7 cellular contexts compared by ENCODE assay signal in the genomic region with DNA sequence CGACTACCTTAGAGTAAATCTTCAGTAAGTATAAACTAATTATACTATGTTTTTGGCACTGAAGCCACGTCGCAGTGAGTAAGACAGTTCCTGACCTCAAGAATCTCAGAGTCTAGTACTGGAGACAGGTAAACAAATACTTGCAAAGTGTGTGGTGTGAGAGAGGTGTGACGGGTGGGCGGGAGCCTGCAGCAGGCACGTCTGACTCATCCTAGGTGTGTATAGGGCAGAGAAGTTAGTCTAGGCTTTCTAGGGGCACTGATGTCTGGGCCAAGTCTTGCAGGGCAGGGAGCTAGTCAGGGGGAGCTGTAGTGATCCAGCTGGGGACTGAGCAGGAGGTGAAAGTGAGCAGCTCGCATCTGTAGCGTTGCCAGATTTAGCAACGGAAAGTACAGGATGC. TPM values are rescaled to one million over a fixed set of nuclear protein-coding genes. Genes with fewer than 3 reads are reported as not detected.
DNase-seq lines count a peak whose midpoint lies in the region; ATAC-seq lines count a peak whose summit lies in the region.

No MANE protein-coding gene starts in this region.

- ATAC-seq in GM19025 (IDR thresholded peaks at IDR 0.05; ENCODE audit: low read depth, unreplicated experiment): peak; percentile 56
- ATAC-seq in HG02938 (IDR thresholded peaks at IDR 0.05; ENCODE audit: unreplicated experiment): peak; percentile 84

- H3K27ac Mint-ChIP-seq in activated T-cell treated with anti-CD3 and anti-CD28 coated beads, Interleukin-2, amount 50 U/mL, for 24 hours: no peak overlapping the region

- peaks cover 7% of the 10 kb centered on the region for H3K9me3 Mint-ChIP-seq in activated T-cell treated with anti-CD3 and anti-CD28 coated beads, Interleukin-2, amount 50 U/mL, for 24 hours

- DNase-seq in activated T-cell treated with anti-CD3 and anti-CD28 coated beads, Interleukin-2, amount 50 U/mL, for 24 hours: peak; percentile 40
- DNase-seq in stimulated activated CD4-positive, alpha-beta T cell treated with anti-CD3 and anti-CD28 coated beads, Interleukin-2, amount 100 ng/mL, for 48 hours: peak; percentile 30 to 41
- DNase-seq in MG63 (no peak), NCI-H1436 treated with DMSO at 0.1 percent for 48 hours (lab: John Stamatoyannopoulos, UW) (no peak), NCI-H2107 (lab: John Stamatoyannopoulos, UW) (no peak)

- H3K36me3 Mint-ChIP-seq in activated T-cell treated with anti-CD3 and anti-CD28 coated beads, Interleukin-2, amount 50 U/mL, for 24 hours (ENCODE audit: low read depth): no peaks in the 10 kb centered on the region

- peaks cover 26% of the 10 kb centered on the region for H3K4me1 Mint-ChIP-seq in activated T-cell treated with anti-CD3 and anti-CD28 coated beads, Interleukin-2, amount 50 U/mL, for 24 hours (ENCODE audit: low read depth)

- H3K36me3 ChIP-seq in MG63: no peaks in the 10 kb centered on the region

- 0 out of 2 replicates have a peak, but pooled peaks cover 3% of the 10 kb centered on the region for H3K27me3 ChIP-seq in MG63

- H3K27me3 Mint-ChIP-seq in activated T-cell treated with anti-CD3 and anti-CD28 coated beads, Interleukin-2, amount 50 U/mL, for 24 hours: peaks cover 70% of the 10 kb centered on the region

- H3K4me3 ChIP-seq in MG63: no peak overlapping the region

- H3K4me3 Mint-ChIP-seq in activated T-cell treated with anti-CD3 and anti-CD28 coated beads, Interleukin-2, amount 50 U/mL, for 24 hours: no peak overlapping the region

- peaks cover 5% of the 10 kb centered on the region; the same call in 1 of the 2 replicates for H3K9me3 ChIP-seq in MG63

RNA-seq across cellular contexts. Expression of gene SFTPD, which starts 35.9 kb away (rescaled TPM):
- total RNA-seq in MG63 (2014; rRNA removed; shearing (Covaris generic); ENCODE audit: low replicate concordance): not detected in 2 replicates

Comparison
In these comparisons a context has a peak if more than half of its experiments do, and no peak if none do; other contexts are left out.
1. DNase-seq: peak in activated T-cell treated with anti-CD3 and anti-CD28 coated beads, Interleukin-2, amount 50 U/mL, for 24 hours (single experiment) and stimulated activated CD4-positive, alpha-beta T cell treated with anti-CD3 and anti-CD28 coated beads, Interleukin-2, amount 100 ng/mL, for 48 hours (2 of 2); none in MG63 (single experiment), NCI-H1436 treated with DMSO at 0.1 percent for 48 hours (single experiment) and NCI-H2107 (single experiment).